ENCODE assay signal across 12 cellular contexts in genomic region chr6:17431581-17431980, GRCh38. TPM values are rescaled to one million over a fixed set of nuclear protein-coding genes. Genes with fewer than 3 reads are reported as not detected.
A peak's percentile ranks its signal among the peaks of the same experiment; 100 is the strongest.
DNase-seq lines count a peak whose midpoint lies in the region; ATAC-seq and TF ChIP-seq lines count a peak whose summit lies in the region.
"Had no signal": no experiment of that assay in that cellular context is flagged by ENCODE, and none has a peak within 500 bp of the region (broad histone marks: within the 10 kb centered on the region; RNA-seq: fewer than 3 reads in every experiment).

No MANE protein-coding gene starts in this region.

- CTCF ChIA-PET in activated CD4-positive, alpha-beta T cell treated with anti-CD3 and anti-CD28 coated beads, Interleukin-2, amount 10 ng/mL, durations not matched to agents 7 days and 5 days (lab: Charles Lee), result no interaction called here

- no peak overlapping the region for H3K27ac Mint-ChIP-seq in activated CD4-positive, alpha-beta T cell treated with anti-CD3 and anti-CD28 coated beads, Interleukin-2, amount 10 ng/mL, durations not matched to agents 7 days and 5 days

- POLR2A ChIA-PET in activated CD4-positive, alpha-beta T cell treated with anti-CD3 and anti-CD28 coated beads, Interleukin-2, amount 10 ng/mL, durations not matched to agents 7 days and 5 days (lab: Charles Lee), result no interaction called here

- H3K4me3 ChIP-seq in AG10803 (ENCODE audit: low read length), result no peak overlapping the region
- H3K4me3 ChIP-seq: Peyer's patch, prostate gland had no signal

- peak; percentile 74 for DNase-seq in AG10803 (ENCODE audit: low read depth)
- peak; percentile 64 for DNase-seq in HCEC 1CT
- DNase-seq in astrocyte of the hippocampus (ENCODE audit: low read depth, low spot score), result peak; percentile 44
- DNase-seq in kidney tubule cell (ENCODE audit: low spot score), result peak; percentile 76
- DNase-seq in activated CD4-positive, alpha-beta T cell treated with anti-CD3 and anti-CD28 coated beads, Interleukin-2, amount 10 ng/mL, durations not matched to agents 7 days and 5 days, result no peak
- no peak for DNase-seq in NK-92 treated with Interleukin-12 subunit alpha and Interleukin-12 subunit beta, amount 100 ng/mL, for 24 hours (lab: John Stamatoyannopoulos, UW)
- DNase-seq: amygdala; effector memory CD4-positive, alpha-beta T cell; Peyer's patch had no signal

- no peaks in the 10 kb centered on the region for H3K36me3 Mint-ChIP-seq in activated CD4-positive, alpha-beta T cell treated with anti-CD3 and anti-CD28 coated beads, Interleukin-2, amount 10 ng/mL, durations not matched to agents 7 days and 5 days (ENCODE audit: low read depth)

- H3K27me3 Mint-ChIP-seq in activated CD4-positive, alpha-beta T cell treated with anti-CD3 and anti-CD28 coated beads, Interleukin-2, amount 10 ng/mL, durations not matched to agents 7 days and 5 days, result peaks cover 5% of the 10 kb centered on the region

- H3K9me3 Mint-ChIP-seq in activated CD4-positive, alpha-beta T cell treated with anti-CD3 and anti-CD28 coated beads, Interleukin-2, amount 10 ng/mL, durations not matched to agents 7 days and 5 days, result no peaks in the 10 kb centered on the region

- H3K4me3 Mint-ChIP-seq in activated CD4-positive, alpha-beta T cell treated with anti-CD3 and anti-CD28 coated beads, Interleukin-2, amount 10 ng/mL, durations not matched to agents 7 days and 5 days, result no peak overlapping the region

- TF ChIP-seq CTCF in AG10803 (conservative IDR thresholded peaks at IDR 0.05; ENCODE audit: low read length), result no peak

- no peaks in the 10 kb centered on the region for H3K4me1 Mint-ChIP-seq in activated CD4-positive, alpha-beta T cell treated with anti-CD3 and anti-CD28 coated beads, Interleukin-2, amount 10 ng/mL, durations not matched to agents 7 days and 5 days

- ATAC-seq in GM21529 (IDR thresholded peaks at IDR 0.05; ENCODE audit: unreplicated experiment) (no peak), HG02798 (IDR thresholded peaks at IDR 0.05; ENCODE audit: poor library complexity, unreplicated experiment) (no peak)

RNA-seq across cellular contexts. Expression of gene CAP2, which starts 38.2 kb away (rescaled TPM):
- not detected for total RNA-seq in activated CD4-positive, alpha-beta T cell treated with anti-CD3 and anti-CD28 coated beads, Interleukin-2, amount 10 ng/mL, durations not matched to agents 7 days and 5 days

Comparison
In these comparisons a context has a peak if more than half of its experiments do, and no peak if none do; other contexts are left out.
1. DNase-seq: peak in AG10803 (single experiment), HCEC 1CT (single experiment), astrocyte of the hippocampus (single experiment) and kidney tubule cell (single experiment); none in activated CD4-positive, alpha-beta T cell treated with anti-CD3 and anti-CD28 coated beads, Interleukin-2, amount 10 ng/mL, durations not matched to agents 7 days and 5 days (single experiment) and NK-92 treated with Interleukin-12 subunit alpha and Interleukin-12 subunit beta, amount 100 ng/mL, for 24 hours (single experiment).